Comparison of ENCODE assay signal across 8 cellular contexts in genomic region chr9:131349881-131350563, GRCh38. TPM values are rescaled to one million over a fixed set of nuclear protein-coding genes. Genes with fewer than 3 reads are reported as not detected.
DNase-seq lines count a peak whose midpoint lies in the region; ATAC-seq and TF ChIP-seq lines count a peak whose summit lies in the region.

No MANE protein-coding gene starts in this region.

- H4K8ac ChIP-seq in neuronal stem cell (ENCODE audit: low read depth, low read length), result no peak overlapping the region

- H3K14ac ChIP-seq in neuronal stem cell (ENCODE audit: low read length), result no peak overlapping the region

- no peaks in the 10 kb centered on the region for H3K79me1 ChIP-seq in neuronal stem cell (ENCODE audit: low read depth, low read length)

- in situ Hi-C loops in SK-MEL-5 (cut with HindIII; ENCODE audit: low pct_unique_long_range_greater_than_20kb, low sequenced_read_pairs), result no loop called here

- H2BK12ac ChIP-seq in neuronal stem cell (ENCODE audit: low read length), result peak overlapping the region; percentile 95

- peaks cover 0 to 11% (median 0%) of the 10 kb centered on the region in 3 donors for H3K4me1 ChIP-seq in gastroesophageal sphincter
- H3K4me1 ChIP-seq in neuronal stem cell (ENCODE audit: control insufficient read depth in 2 of 2, insufficient read depth in 1 of 2, low read depth in 1 of 2, low read length in 2 of 2), result peaks cover 3 to 8% of the 10 kb centered on the region in 2 donors
- H3K4me1 ChIP-seq in subcutaneous abdominal adipose tissue (ENCODE audit: control insufficient read depth in 5 of 5, insufficient read depth in 5 of 5, low read length in 5 of 5), result peaks cover 0 to 11% (median 10%) of the 10 kb centered on the region in 5 donors

- peak; percentile 91 for ATAC-seq in gastroesophageal sphincter
- ATAC-seq in GM21526 (IDR thresholded peaks at IDR 0.05; ENCODE audit: low FRiP score, unreplicated experiment), result no peak

- peak overlapping the region; percentile 50 for H3K23ac ChIP-seq in neuronal stem cell (ENCODE audit: low read depth, low read length, poor library complexity)

- no peak overlapping the region for H3K9ac ChIP-seq in neuronal stem cell (ENCODE audit: low read depth, low read length, poor library complexity)
- peak overlapping the region in 3 of 5 donors; percentile 40 to 69 (median 69) for H3K9ac ChIP-seq in subcutaneous abdominal adipose tissue (ENCODE audit: low read length in 5 of 5)

- no peak overlapping the region for H3K4ac ChIP-seq in neuronal stem cell (ENCODE audit: low read length)

- TF ChIP-seq POLR2A in NB4 (IDR thresholded peaks at IDR 0.05; ENCODE audit: extremely low read depth, insufficient read length) (no peak), gastroesophageal sphincter (IDR thresholded peaks at IDR 0.05) (no peak)

- DNase-seq in GM12865 (ENCODE audit: low read depth) (peak; percentile 90), NB4 (ENCODE audit: low read depth) (peak; percentile 92), SK-MEL-5 (ENCODE audit: low read depth, low spot score) (peak; percentile 82), activated gamma-delta T cell treated with Interleukin-2 at 50 U/mL for 16 hours (peak; percentile 87), neuronal stem cell (ENCODE audit: low spot score) (peak; percentile 61)

- H3K36me3 ChIP-seq in gastroesophageal sphincter, result no peaks in the 10 kb centered on the region
- H3K36me3 ChIP-seq in neuronal stem cell (replicated peaks in 1 of 2; ENCODE audit: control insufficient read depth in 2 of 2, insufficient read depth in 2 of 2, low read length in 2 of 2), result no peaks in the 10 kb centered on the region
- no peaks in the 10 kb centered on the region for H3K36me3 ChIP-seq in subcutaneous abdominal adipose tissue (ENCODE audit: control insufficient read depth in 5 of 5, insufficient read depth in 5 of 5, low read length in 5 of 5)

- TF ChIP-seq CTCF in GM12865 (IDR thresholded peaks at IDR 0.05; ENCODE audit: insufficient read depth, low read depth, low read length, missing control alignments) (peak; percentile 91), NB4 (IDR thresholded peaks at IDR 0.05; ENCODE audit: low read depth, low read length) (peak; percentile 77), gastroesophageal sphincter (IDR thresholded peaks at IDR 0.05) (peak; percentile 61 to 95 (median 86))

- peak overlapping the region; percentile 21 for H2BK120ac ChIP-seq in neuronal stem cell (ENCODE audit: low read depth, low read length)

- H3K9me3 ChIP-seq in gastroesophageal sphincter (no peaks in the 10 kb centered on the region), neuronal stem cell (replicated peaks in 1 of 2; ENCODE audit: control insufficient read depth in 2 of 2, insufficient read depth in 1 of 2, low read depth in 1 of 2, low read length in 2 of 2) (no peaks in the 10 kb centered on the region), subcutaneous abdominal adipose tissue (ENCODE audit: control insufficient read depth in 5 of 5, low read length in 5 of 5) (no peaks in the 10 kb centered on the region)

- peak overlapping the region; percentile 51 for H3K4me2 ChIP-seq in neuronal stem cell (ENCODE audit: insufficient read depth, low read length, poor library complexity, severe bottlenecking)

- peaks cover 4% of the 10 kb centered on the region for H3K27me3 ChIP-seq in gastroesophageal sphincter
- H3K27me3 ChIP-seq in neuronal stem cell (ENCODE audit: control insufficient read depth in 3 of 3, insufficient read depth in 3 of 3, low read depth in 1 of 3, low read length in 3 of 3), result no peaks in the 10 kb centered on the region
- peaks cover 0 to 4% (median 0%) of the 10 kb centered on the region in 5 donors for H3K27me3 ChIP-seq in subcutaneous abdominal adipose tissue (ENCODE audit: control insufficient read depth in 5 of 5, insufficient read depth in 4 of 5, low read length in 5 of 5)

- peak overlapping the region; percentile 97 for H2AFZ ChIP-seq in neuronal stem cell (ENCODE audit: low read length)

- TF ChIP-seq EP300 in gastroesophageal sphincter (IDR thresholded peaks at IDR 0.05), result no peak

- H3K27ac ChIP-seq in gastroesophageal sphincter (peak overlapping the region in 1 of 4 donors; percentile 4), neuronal stem cell (replicated peaks; ENCODE audit: low read length) (no peak overlapping the region), subcutaneous abdominal adipose tissue (ENCODE audit: low read depth, low read length) (no peak overlapping the region)

- H2AK5ac ChIP-seq in neuronal stem cell (ENCODE audit: low read depth, low read length), result peak overlapping the region; percentile 91

- no peak overlapping the region for H4K91ac ChIP-seq in neuronal stem cell (ENCODE audit: low read depth, low read length, poor library complexity)

- 10% methylated on average over 14 of the region's 27 CpGs; no CpG with 5 or more reads in 1 of the 2 donors for WGBS in gastroesophageal sphincter (ENCODE audit: low coverage in 1 of 2), 2 donors
- no CpG with 5 or more reads among the region's 27 CpGs for WGBS in neuronal stem cell (ENCODE audit: extremely low coverage in 2 of 2, insufficient read length in 2 of 2, insufficient replicate concordance in 1 of 2), 2 donors

- H3K18ac ChIP-seq in neuronal stem cell (ENCODE audit: low read length), result peak overlapping the region; percentile 87

- no peak overlapping the region for H3K4me3 ChIP-seq in GM12865 (ENCODE audit: low read depth, low read length)
- peak overlapping the region; percentile 46 for H3K4me3 ChIP-seq in NB4 (ENCODE audit: low read depth, low read length)
- peak overlapping the region in 1 of 2 donors; percentile 38 for H3K4me3 ChIP-seq in gastroesophageal sphincter
- H3K4me3 ChIP-seq in neuronal stem cell (ENCODE audit: low read length in 2 of 2), result peak overlapping the region in 1 of 2 donors; percentile 45
- H3K4me3 ChIP-seq in subcutaneous abdominal adipose tissue (ENCODE audit: low read depth in 1 of 5, low read length in 5 of 5), result peak overlapping the region; percentile 53 to 67 (median 58)

- peak overlapping the region; percentile 82 for H2BK15ac ChIP-seq in neuronal stem cell (ENCODE audit: low read length)

- H2BK5ac ChIP-seq in neuronal stem cell (ENCODE audit: low read length), result peak overlapping the region; percentile 47

RNA-seq across cellular contexts. Expression of gene PRRC2B, which starts 43.9 kb away (rescaled TPM):
- total RNA-seq in SK-MEL-5 (2014; rRNA removed; shearing (Covaris generic)), result 40.1 and 68.0 TPM in 2 replicates
- polyA plus RNA-seq in SK-MEL-5 (2015; cell fraction: cytosol; rRNA removed), result 133 and 183 TPM in 2 replicates
- polyA plus RNA-seq in SK-MEL-5 (2015; cell fraction: nucleus; rRNA removed), result 123 and 153 TPM in 2 replicates
- total RNA-seq in gastroesophageal sphincter, result 100 to 1,000 TPM; 102 to 198 (median 108) TPM
- 108 TPM for polyA plus RNA-seq in neuronal stem cell (2013, experiment 1 of 2)
- 114 TPM for polyA plus RNA-seq in neuronal stem cell (2013, experiment 2 of 2)
